Comparison of ENCODE assay signal across 22 cellular contexts in the genomic region with DNA sequence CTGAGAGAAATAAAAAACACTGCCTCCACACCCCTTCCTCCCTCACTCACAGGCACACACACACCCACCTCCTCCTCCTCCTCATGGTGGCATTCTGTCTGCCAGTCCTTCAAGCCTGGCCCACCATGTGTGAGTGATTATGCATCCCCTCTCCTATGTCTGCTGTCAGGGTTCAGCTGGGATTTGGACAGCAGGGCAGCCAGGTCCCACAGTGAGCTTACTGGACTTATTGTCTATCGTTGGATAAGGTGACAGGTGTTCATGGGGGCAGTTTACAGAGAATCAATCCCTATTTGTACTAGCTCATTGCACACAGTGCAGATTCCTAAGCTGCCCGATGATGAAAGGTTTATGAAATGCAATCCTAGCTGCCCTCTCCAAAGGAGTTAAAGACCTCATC. TPM values are rescaled to one million over a fixed set of nuclear protein-coding genes. Genes with fewer than 3 reads are reported as not detected.
A peak's percentile ranks its signal among the peaks of the same experiment; 100 is the strongest.
DNase-seq lines count a peak whose midpoint lies in the region; ATAC-seq, FAIRE-seq and TF ChIP-seq lines count a peak whose summit lies in the region.
"Had no signal": no experiment of that assay in that cellular context is flagged by ENCODE, and none has a peak within 500 bp of the region (broad histone marks: within the 10 kb centered on the region; RNA-seq: fewer than 3 reads in every experiment).

No MANE protein-coding gene starts in this region.

- no peak overlapping the region; the same call in 1 of the 2 replicates for H3K4me3 ChIP-seq in WERI-Rb-1 (ENCODE audit: low read depth, low read length)

- H3K27ac ChIP-seq in WERI-Rb-1: peak overlapping the region; percentile 80
- H3K27ac ChIP-seq: HL-60 had no signal

- no peaks in the 10 kb centered on the region for H3K36me3 ChIP-seq in WERI-Rb-1
- H3K36me3 ChIP-seq: BE2C had no signal

- no peak for FAIRE-seq in frontal cortex (lab: Jason Lieb, UNC)
- FAIRE-seq: A204.1, GM12892, GM18507 had no signal

- H3K27me3 ChIP-seq in WERI-Rb-1 (ENCODE audit: insufficient read depth, low read depth, severe bottlenecking): no peaks in the 10 kb centered on the region
- H3K27me3 ChIP-seq: BE2C had no signal

- TF ChIP-seq CTCF in WERI-Rb-1 (IDR thresholded peaks at IDR 0.05; ENCODE audit: low read depth, low read length) (no peak), GM10248 (IDR thresholded peaks at IDR 0.05; ENCODE audit: control extremely low read depth, extremely low read depth, low read depth, missing control alignments) (no peak)

- no peak overlapping the region for H3K4me3 Mint-ChIP-seq in stimulated activated effector memory CD8-positive, alpha-beta T cell treated with anti-CD3 and anti-CD28 coated beads, Interleukin-12 subunit alpha, Interleukin-12 subunit beta, amount 100 ng/mL, for 72 hours
- H3K4me3 Mint-ChIP-seq: CD8-positive, alpha-beta memory T cell had no signal

- H3K9me3 Mint-ChIP-seq in stimulated activated effector memory CD8-positive, alpha-beta T cell treated with anti-CD3 and anti-CD28 coated beads, Interleukin-12 subunit alpha, Interleukin-12 subunit beta, amount 100 ng/mL, for 72 hours: peaks cover 2% of the 10 kb centered on the region

- no peaks in the 10 kb centered on the region for H3K4me1 Mint-ChIP-seq in stimulated activated effector memory CD8-positive, alpha-beta T cell treated with anti-CD3 and anti-CD28 coated beads, Interleukin-12 subunit alpha, Interleukin-12 subunit beta, amount 100 ng/mL, for 72 hours
- H3K4me1 Mint-ChIP-seq: CD4-positive, CD25-positive, alpha-beta regulatory T cell; CD8-positive, alpha-beta memory T cell had no signal

- H3K36me3 Mint-ChIP-seq in stimulated activated effector memory CD8-positive, alpha-beta T cell treated with anti-CD3 and anti-CD28 coated beads, Interleukin-12 subunit alpha, Interleukin-12 subunit beta, amount 100 ng/mL, for 72 hours: no peaks in the 10 kb centered on the region
- H3K36me3 Mint-ChIP-seq: CD4-positive, CD25-positive, alpha-beta regulatory T cell; CD8-positive, alpha-beta memory T cell had no signal

- POLR2A ChIA-PET in GM10248 (lab: Yijun Ruan, JAX): no interaction called here

- ATAC-seq in stimulated activated effector memory CD8-positive, alpha-beta T cell treated with anti-CD3 and anti-CD28 coated beads, Interleukin-12 subunit alpha, Interleukin-12 subunit beta, amount 100 ng/mL, for 72 hours: no peak
- no peak for ATAC-seq in GM18873 (IDR thresholded peaks at IDR 0.05; ENCODE audit: low FRiP score, unreplicated experiment)

- CTCF ChIA-PET in GM10248 (lab: Yijun Ruan, JAX): interaction anchor here (0.9 to 1.7 kb wide), 3 partner anchors 9 to 33 kb away, joined by 3 to 4 read pairs (median 3); no protein-coding TSS in a partner anchor

- H3K27ac Mint-ChIP-seq in stimulated activated effector memory CD8-positive, alpha-beta T cell treated with anti-CD3 and anti-CD28 coated beads, Interleukin-12 subunit alpha, Interleukin-12 subunit beta, amount 100 ng/mL, for 72 hours: peak overlapping the region; percentile 26
- H3K27ac Mint-ChIP-seq: CD4-positive, CD25-positive, alpha-beta regulatory T cell; CD8-positive, alpha-beta memory T cell had no signal

- H3K9me3 ChIP-seq in WERI-Rb-1 (ENCODE audit: severe bottlenecking): no peaks in the 10 kb centered on the region
- H3K9me3 ChIP-seq: BE2C had no signal

- DNase-seq in NCI-H524 (lab: John Stamatoyannopoulos, UW) (peak; percentile 10 to 79), WERI-Rb-1 (peak; percentile 90), left kidney (ENCODE audit: low read depth, low spot score) (peak; percentile 28), frontal cortex (ENCODE audit: low spot score in 2 of 2) (no peak), GM10248 (ENCODE audit: extremely low spot score) (no peak)
- DNase-seq in stimulated activated effector memory CD8-positive, alpha-beta T cell treated with anti-CD3 and anti-CD28 coated beads, Interleukin-12 subunit alpha, Interleukin-12 subunit beta, amount 100 ng/mL, for 72 hours (ENCODE audit: low spot score in 2 of 2): no peak
- DNase-seq: ACHN; BE2C; C1 segment of cervical spinal cord; CD4-positive, CD25-positive, alpha-beta regulatory T cell; CD8-positive, alpha-beta memory T cell; COR-L47; DMS 273 treated with DMSO at 0.1 percent for 48 hours; DMS53; DND-41; EL; HCEC 1CT had no signal

RNA-seq across cellular contexts. Expression of gene NTM, which starts 4.8 kb away (rescaled TPM):
- 119 TPM for total RNA-seq in frontal cortex
- total RNA-seq: CD4-positive, CD25-positive, alpha-beta regulatory T cell; CD8-positive, alpha-beta memory T cell had no signal

Comparison
In these comparisons a context has a peak if more than half of its experiments do, and no peak if none do; other contexts are left out.
1. DNase-seq: peak in NCI-H524 (2 of 2), WERI-Rb-1 (single experiment) and left kidney (single experiment); none in stimulated activated effector memory CD8-positive, alpha-beta T cell treated with anti-CD3 and anti-CD28 coated beads, Interleukin-12 subunit alpha, Interleukin-12 subunit beta, amount 100 ng/mL, for 72 hours (0 of 2), frontal cortex (0 of 2) and GM10248 (single experiment).